1 cellular context compared by ENCODE assay signal in the genomic region with DNA sequence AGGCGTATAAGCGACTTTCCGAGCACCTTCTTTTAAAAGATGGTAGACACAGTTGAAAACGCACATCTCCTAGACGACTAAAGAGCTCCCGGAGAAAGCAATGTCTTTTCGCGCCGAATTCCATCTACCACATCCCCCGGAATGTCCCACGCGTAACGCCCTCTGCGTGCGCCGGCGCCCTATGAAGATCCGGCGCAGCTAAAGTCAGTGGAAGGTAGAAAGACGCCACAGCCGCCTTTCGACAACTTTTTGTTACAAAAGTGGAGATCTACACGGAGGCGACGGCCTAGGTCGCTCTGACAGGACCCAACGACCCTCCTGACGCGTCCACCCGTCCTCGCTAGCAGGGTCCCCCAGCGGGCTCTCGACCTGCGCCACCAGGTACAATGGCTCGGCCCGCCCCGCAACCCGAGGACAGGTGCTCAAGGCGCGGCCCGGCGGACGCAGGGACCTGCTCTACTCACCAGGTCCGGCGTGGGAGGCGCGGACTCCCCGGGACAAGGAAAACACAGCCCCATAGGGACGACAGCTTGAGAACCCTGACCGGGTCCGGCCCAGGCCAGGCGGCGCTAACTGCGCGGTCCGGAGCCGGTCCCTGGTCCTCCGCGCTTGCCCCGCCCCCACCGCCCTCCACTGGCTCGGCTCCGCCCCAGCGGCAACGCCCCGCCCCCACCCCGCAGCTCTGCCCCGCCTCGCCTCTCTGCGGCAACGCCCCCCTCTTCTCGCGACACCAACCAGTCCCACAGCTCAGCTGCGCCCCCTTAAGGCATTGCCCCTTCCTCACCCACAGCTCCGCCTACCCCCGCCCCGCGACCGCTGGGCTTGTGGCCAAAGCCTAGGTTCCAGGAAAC.
A peak's percentile ranks its signal among the peaks of the same experiment; 100 is the strongest.
TF ChIP-seq lines count a peak whose summit lies in the region.

A gene with protein sequence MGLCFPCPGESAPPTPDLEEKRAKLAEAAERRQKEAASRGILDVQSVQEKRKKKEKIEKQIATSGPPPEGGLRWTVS (minus strand): TSS at position 571 of the 851 bp plus-strand sequence. CDS start 53 bp downstream, at position 518.

TF ChIP-seq in K562, 482 proteins besides CTCF, POLR2A, EP300 and RAD21 (continued from another document and continues in another):
- TF ChIP-seq, protein P1, sequence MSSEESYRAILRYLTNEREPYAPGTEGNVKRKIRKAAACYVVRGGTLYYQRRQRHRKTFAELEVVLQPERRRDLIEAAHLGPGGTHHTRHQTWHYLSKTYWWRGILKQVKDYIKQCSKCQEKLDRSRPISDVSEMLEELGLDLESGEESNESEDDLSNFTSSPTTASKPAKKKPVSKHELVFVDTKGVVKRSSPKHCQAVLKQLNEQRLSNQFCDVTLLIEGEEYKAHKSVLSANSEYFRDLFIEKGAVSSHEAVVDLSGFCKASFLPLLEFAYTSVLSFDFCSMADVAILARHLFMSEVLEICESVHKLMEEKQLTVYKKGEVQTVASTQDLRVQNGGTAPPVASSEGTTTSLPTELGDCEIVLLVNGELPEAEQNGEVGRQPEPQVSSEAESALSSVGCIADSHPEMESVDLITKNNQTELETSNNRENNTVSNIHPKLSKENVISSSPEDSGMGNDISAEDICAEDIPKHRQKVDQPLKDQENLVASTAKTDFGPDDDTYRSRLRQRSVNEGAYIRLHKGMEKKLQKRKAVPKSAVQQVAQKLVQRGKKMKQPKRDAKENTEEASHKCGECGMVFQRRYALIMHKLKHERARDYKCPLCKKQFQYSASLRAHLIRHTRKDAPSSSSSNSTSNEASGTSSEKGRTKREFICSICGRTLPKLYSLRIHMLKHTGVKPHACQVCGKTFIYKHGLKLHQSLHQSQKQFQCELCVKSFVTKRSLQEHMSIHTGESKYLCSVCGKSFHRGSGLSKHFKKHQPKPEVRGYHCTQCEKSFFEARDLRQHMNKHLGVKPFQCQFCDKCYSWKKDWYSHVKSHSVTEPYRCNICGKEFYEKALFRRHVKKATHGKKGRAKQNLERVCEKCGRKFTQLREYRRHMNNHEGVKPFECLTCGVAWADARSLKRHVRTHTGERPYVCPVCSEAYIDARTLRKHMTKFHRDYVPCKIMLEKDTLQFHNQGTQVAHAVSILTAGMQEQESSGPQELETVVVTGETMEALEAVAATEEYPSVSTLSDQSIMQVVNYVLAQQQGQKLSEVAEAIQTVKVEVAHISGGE (CRISPR knock-in tag; IDR thresholded peaks at IDR 0.05) = peak in 1 of 3 experiments; percentile 71; a peak in 2 of 6 replicates
- TF ChIP-seq SIN3B (IDR thresholded peaks at IDR 0.05; ENCODE audit: low read depth) (0 out of 2 replicates have a peak, but pooled peaks have one; percentile 20), GTF2E2 (tag; IDR thresholded peaks at IDR 0.05) (peak; percentile 43; the same call in 1 of the 2 replicates), PTRF (tag; IDR thresholded peaks at IDR 0.05) (no peak), ZNF583 (CRISPR knock-in tag; IDR thresholded peaks at IDR 0.05) (no peak), CBFA2T3 (IDR thresholded peaks at IDR 0.05) (0 out of 2 replicates have a peak, but pooled peaks have one; percentile 2), ZNF274 (IDR thresholded peaks at IDR 0.05; ENCODE audit: borderline replicate concordance, low read depth, low read length) (no peak), KLF16 (IDR thresholded peaks at IDR 0.05) (peak; percentile 35; the same call in 1 of the 2 replicates), ZNF57 (CRISPR knock-in tag; IDR thresholded peaks at IDR 0.05) (no peak), TEAD4 (IDR thresholded peaks at IDR 0.05; ENCODE audit: low read length) (peak; percentile 77), TEAD4 (CRISPR knock-in tag; IDR thresholded peaks at IDR 0.05; ENCODE audit: borderline replicate concordance) (0 out of 2 replicates have a peak, but pooled peaks have one; percentile 57), ETV1 (tag; conservative IDR thresholded peaks at IDR 0.05; ENCODE audit: low read depth) (0 out of 2 replicates have a peak, but pooled peaks have one; percentile 19), GATAD2B (IDR thresholded peaks at IDR 0.05; ENCODE audit: borderline replicate concordance) (peak; percentile 5; the same call in 1 of the 2 replicates), GABPA (tag; conservative IDR thresholded peaks at IDR 0.05; ENCODE audit: low read depth) (peak; percentile 78), SMARCE1 (IDR thresholded peaks at IDR 0.05) (0 out of 2 replicates have a peak, but pooled peaks have one; percentile 18), HNRNPLL (IDR thresholded peaks at IDR 0.05; ENCODE audit: low read depth, low read length, poor library complexity, severe bottlenecking) (peak; percentile 97), MTA3 (IDR thresholded peaks at IDR 0.05; ENCODE audit: borderline replicate concordance) (peak; percentile 22; the same call in 1 of the 2 replicates), SMARCB1 (IDR thresholded peaks at IDR 0.05; ENCODE audit: insufficient read length, low read depth) (no peak), CBX3 (IDR thresholded peaks at IDR 0.05; ENCODE audit: borderline replicate concordance in 1 of 2, low read length in 2 of 2) (peak in 1 of 2 experiments; percentile 4; a peak in 2 of 3 replicates), PHB2 (IDR thresholded peaks at IDR 0.05; ENCODE audit: low read depth) (no peak), HMGN3 (IDR thresholded peaks at IDR 0.05; ENCODE audit: borderline replicate concordance, extremely low read depth, insufficient read length, low read depth, low read length) (peak; percentile 25), MTA1 (IDR thresholded peaks at IDR 0.05; ENCODE audit: borderline replicate concordance) (0 out of 2 replicates have a peak, but pooled peaks have one; percentile 38), ZSCAN29 (IDR thresholded peaks at IDR 0.05) (no peak), LARP7 (IDR thresholded peaks at IDR 0.05) (no peak), SAFB (IDR thresholded peaks at IDR 0.05; ENCODE audit: borderline replicate concordance, low read depth, low read length) (peak; percentile 38; the same call in 1 of the 2 replicates)
- TF ChIP-seq, protein P2, sequence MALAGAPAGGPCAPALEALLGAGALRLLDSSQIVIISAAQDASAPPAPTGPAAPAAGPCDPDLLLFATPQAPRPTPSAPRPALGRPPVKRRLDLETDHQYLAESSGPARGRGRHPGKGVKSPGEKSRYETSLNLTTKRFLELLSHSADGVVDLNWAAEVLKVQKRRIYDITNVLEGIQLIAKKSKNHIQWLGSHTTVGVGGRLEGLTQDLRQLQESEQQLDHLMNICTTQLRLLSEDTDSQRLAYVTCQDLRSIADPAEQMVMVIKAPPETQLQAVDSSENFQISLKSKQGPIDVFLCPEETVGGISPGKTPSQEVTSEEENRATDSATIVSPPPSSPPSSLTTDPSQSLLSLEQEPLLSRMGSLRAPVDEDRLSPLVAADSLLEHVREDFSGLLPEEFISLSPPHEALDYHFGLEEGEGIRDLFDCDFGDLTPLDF (CRISPR knock-in tag; IDR thresholded peaks at IDR 0.05) = peak; percentile 56; the same call in 1 of the 2 replicates
- TF ChIP-seq, protein P3, sequence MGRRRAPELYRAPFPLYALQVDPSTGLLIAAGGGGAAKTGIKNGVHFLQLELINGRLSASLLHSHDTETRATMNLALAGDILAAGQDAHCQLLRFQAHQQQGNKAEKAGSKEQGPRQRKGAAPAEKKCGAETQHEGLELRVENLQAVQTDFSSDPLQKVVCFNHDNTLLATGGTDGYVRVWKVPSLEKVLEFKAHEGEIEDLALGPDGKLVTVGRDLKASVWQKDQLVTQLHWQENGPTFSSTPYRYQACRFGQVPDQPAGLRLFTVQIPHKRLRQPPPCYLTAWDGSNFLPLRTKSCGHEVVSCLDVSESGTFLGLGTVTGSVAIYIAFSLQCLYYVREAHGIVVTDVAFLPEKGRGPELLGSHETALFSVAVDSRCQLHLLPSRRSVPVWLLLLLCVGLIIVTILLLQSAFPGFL (CRISPR knock-in tag; IDR thresholded peaks at IDR 0.05) = no peak
- TF ChIP-seq, protein P4, sequence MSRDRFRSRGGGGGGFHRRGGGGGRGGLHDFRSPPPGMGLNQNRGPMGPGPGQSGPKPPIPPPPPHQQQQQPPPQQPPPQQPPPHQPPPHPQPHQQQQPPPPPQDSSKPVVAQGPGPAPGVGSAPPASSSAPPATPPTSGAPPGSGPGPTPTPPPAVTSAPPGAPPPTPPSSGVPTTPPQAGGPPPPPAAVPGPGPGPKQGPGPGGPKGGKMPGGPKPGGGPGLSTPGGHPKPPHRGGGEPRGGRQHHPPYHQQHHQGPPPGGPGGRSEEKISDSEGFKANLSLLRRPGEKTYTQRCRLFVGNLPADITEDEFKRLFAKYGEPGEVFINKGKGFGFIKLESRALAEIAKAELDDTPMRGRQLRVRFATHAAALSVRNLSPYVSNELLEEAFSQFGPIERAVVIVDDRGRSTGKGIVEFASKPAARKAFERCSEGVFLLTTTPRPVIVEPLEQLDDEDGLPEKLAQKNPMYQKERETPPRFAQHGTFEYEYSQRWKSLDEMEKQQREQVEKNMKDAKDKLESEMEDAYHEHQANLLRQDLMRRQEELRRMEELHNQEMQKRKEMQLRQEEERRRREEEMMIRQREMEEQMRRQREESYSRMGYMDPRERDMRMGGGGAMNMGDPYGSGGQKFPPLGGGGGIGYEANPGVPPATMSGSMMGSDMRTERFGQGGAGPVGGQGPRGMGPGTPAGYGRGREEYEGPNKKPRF (IDR thresholded peaks at IDR 0.05; ENCODE audit: low read depth, low read length) = no peak
- TF ChIP-seq, protein P5, sequence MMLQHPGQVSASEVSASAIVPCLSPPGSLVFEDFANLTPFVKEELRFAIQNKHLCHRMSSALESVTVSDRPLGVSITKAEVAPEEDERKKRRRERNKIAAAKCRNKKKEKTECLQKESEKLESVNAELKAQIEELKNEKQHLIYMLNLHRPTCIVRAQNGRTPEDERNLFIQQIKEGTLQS (IDR thresholded peaks at IDR 0.05) = no peak
- TF ChIP-seq, protein P5 (CRISPR knock-in tag; conservative IDR thresholded peaks at IDR 0.05) = 0 out of 2 replicates have a peak, but pooled peaks have one; percentile 26
- TF ChIP-seq, protein P6, sequence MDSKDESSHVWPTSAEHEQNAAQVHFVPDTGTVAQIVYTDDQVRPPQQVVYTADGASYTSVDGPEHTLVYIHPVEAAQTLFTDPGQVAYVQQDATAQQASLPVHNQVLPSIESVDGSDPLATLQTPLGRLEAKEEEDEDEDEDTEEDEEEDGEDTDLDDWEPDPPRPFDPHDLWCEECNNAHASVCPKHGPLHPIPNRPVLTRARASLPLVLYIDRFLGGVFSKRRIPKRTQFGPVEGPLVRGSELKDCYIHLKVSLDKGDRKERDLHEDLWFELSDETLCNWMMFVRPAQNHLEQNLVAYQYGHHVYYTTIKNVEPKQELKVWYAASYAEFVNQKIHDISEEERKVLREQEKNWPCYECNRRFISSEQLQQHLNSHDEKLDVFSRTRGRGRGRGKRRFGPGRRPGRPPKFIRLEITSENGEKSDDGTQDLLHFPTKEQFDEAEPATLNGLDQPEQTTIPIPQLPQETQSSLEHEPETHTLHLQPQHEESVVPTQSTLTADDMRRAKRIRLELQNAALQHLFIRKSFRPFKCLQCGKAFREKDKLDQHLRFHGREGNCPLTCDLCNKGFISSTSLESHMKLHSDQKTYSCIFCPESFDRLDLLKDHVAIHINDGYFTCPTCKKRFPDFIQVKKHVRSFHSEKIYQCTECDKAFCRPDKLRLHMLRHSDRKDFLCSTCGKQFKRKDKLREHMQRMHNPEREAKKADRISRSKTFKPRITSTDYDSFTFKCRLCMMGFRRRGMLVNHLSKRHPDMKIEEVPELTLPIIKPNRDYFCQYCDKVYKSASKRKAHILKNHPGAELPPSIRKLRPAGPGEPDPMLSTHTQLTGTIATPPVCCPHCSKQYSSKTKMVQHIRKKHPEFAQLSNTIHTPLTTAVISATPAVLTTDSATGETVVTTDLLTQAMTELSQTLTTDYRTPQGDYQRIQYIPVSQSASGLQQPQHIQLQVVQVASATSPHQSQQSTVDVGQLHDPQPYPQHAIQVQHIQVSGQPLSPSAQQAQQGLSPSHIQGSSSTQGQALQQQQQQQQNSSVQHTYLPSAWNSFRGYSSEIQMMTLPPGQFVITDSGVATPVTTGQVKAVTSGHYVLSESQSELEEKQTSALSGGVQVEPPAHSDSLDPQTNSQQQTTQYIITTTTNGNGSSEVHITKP (IDR thresholded peaks at IDR 0.05; ENCODE audit: partially characterized antibody) = peak; percentile 94
- TF ChIP-seq, protein P7, sequence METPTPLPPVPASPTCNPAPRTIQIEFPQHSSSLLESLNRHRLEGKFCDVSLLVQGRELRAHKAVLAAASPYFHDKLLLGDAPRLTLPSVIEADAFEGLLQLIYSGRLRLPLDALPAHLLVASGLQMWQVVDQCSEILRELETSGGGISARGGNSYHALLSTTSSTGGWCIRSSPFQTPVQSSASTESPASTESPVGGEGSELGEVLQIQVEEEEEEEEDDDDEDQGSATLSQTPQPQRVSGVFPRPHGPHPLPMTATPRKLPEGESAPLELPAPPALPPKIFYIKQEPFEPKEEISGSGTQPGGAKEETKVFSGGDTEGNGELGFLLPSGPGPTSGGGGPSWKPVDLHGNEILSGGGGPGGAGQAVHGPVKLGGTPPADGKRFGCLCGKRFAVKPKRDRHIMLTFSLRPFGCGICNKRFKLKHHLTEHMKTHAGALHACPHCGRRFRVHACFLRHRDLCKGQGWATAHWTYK (CRISPR knock-in tag; IDR thresholded peaks at IDR 0.05) = peak; percentile 42; the same call in 1 of the 2 replicates
- TF ChIP-seq, protein P8, sequence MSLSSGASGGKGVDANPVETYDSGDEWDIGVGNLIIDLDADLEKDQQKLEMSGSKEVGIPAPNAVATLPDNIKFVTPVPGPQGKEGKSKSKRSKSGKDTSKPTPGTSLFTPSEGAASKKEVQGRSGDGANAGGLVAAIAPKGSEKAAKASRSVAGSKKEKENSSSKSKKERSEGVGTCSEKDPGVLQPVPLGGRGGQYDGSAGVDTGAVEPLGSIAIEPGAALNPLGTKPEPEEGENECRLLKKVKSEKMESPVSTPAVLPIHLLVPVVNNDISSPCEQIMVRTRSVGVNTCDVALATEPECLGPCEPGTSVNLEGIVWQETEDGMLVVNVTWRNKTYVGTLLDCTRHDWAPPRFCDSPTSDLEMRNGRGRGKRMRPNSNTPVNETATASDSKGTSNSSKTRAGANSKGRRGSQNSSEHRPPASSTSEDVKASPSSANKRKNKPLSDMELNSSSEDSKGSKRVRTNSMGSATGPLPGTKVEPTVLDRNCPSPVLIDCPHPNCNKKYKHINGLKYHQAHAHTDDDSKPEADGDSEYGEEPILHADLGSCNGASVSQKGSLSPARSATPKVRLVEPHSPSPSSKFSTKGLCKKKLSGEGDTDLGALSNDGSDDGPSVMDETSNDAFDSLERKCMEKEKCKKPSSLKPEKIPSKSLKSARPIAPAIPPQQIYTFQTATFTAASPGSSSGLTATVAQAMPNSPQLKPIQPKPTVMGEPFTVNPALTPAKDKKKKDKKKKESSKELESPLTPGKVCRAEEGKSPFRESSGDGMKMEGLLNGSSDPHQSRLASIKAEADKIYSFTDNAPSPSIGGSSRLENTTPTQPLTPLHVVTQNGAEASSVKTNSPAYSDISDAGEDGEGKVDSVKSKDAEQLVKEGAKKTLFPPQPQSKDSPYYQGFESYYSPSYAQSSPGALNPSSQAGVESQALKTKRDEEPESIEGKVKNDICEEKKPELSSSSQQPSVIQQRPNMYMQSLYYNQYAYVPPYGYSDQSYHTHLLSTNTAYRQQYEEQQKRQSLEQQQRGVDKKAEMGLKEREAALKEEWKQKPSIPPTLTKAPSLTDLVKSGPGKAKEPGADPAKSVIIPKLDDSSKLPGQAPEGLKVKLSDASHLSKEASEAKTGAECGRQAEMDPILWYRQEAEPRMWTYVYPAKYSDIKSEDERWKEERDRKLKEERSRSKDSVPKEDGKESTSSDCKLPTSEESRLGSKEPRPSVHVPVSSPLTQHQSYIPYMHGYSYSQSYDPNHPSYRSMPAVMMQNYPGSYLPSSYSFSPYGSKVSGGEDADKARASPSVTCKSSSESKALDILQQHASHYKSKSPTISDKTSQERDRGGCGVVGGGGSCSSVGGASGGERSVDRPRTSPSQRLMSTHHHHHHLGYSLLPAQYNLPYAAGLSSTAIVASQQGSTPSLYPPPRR (CRISPR knock-in tag; IDR thresholded peaks at IDR 0.05; ENCODE audit: borderline replicate concordance) = no peak
